9 cellular contexts compared by ENCODE assay signal in the genomic region with DNA sequence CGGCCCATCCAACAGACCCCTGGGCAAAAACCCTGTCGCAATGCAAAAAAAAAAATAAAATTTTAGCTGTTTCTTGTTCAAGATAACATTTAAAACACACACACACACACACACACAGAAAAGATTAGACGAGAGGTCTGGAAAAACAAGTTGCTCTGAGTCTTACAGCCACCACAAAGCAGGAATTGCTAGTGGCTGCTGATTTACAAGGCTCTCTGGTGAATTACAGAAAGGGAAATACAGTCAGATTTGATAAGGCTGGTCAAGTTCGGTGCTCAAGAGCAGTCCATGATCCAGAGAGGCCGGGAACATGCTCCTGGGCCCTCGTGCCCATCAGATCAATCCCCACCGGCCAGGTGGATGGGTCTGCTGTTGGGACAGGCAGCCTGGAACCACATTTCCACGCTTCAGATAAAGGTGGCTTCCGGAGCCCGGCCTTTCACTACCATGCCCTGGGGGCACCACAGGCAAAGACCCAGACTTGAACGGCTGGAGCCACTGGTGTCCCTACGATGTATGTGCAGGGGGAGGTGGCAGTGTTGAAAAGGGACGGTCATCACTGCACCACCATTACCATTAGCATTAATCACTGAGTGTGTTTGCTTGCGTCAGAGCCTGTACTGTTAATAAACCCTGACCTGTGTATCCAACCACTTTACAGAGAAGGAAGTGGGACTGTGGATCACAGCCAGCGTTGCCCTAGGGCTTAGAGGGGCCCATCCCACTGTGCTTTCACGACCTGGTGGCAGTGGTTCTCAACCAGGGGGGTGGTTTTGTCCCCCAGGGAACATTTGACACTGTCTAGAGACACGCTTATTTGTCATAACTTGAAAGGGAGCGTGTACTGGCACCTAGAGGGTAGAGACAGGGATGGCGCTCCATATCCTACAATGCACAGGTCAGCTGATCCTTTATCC.
DNase-seq lines count a peak whose midpoint lies in the region; FAIRE-seq and TF ChIP-seq lines count a peak whose summit lies in the region.
"Had no signal": no experiment of that assay in that cellular context is flagged by ENCODE, and none has a peak within 500 bp of the region (broad histone marks: within the 10 kb centered on the region; RNA-seq: fewer than 3 reads in every experiment).

No MANE protein-coding gene starts in this region.

- H3K27ac ChIP-seq in SU-DHL-6 (ENCODE audit: low read depth, low read length) (peak overlapping the region; percentile 44), mesendoderm (ENCODE audit: low read depth, low read length) (no peak overlapping the region)

- H3K79me2 ChIP-seq in SU-DHL-6 (ENCODE audit: insufficient read depth, low read length) (peaks cover 17% of the 10 kb centered on the region), mesendoderm (ENCODE audit: control insufficient read depth, insufficient read depth, low read length) (peaks cover 2% of the 10 kb centered on the region)

- H3K4me2 ChIP-seq in SU-DHL-6 (ENCODE audit: low read depth, low read length, poor library complexity, severe bottlenecking) (no peak overlapping the region), mesendoderm (ENCODE audit: low read length) (no peak overlapping the region)

- H2BK5ac ChIP-seq in mesendoderm (ENCODE audit: low read length) = no peak overlapping the region

- no peak overlapping the region for H2AFZ ChIP-seq in SU-DHL-6 (ENCODE audit: low read depth, low read length, severe bottlenecking)

- DNase-seq in AML-193 (lab: John Stamatoyannopoulos, UW) (peak; percentile 45 to 56), GM10266 (ENCODE audit: extremely low spot score) (no peak), mesendoderm (no peak), HTR-8/SVneo (ENCODE audit: insufficient read length, low spot score) (no peak)
- no peak for DNase-seq in stimulated activated naive CD4-positive, alpha-beta T cell (lab: John Stamatoyannopoulos, UW)
- no peak for DNase-seq in stimulated activated CD4-positive, alpha-beta T cell treated with anti-CD3 and anti-CD28 coated beads, Interleukin-2, amount 100 ng/mL, for 48 hours
- no peak for DNase-seq in stimulated activated CD8-positive, alpha-beta memory T cell treated with anti-CD3 and anti-CD28 coated beads, Interleukin-4, amount 100 ng/mL, for 48 hours
- DNase-seq: endodermal cell had no signal

- H3K27me3 ChIP-seq in SU-DHL-6 (ENCODE audit: low read length) (no peaks in the 10 kb centered on the region), mesendoderm (ENCODE audit: insufficient read depth, low read length, poor library complexity) (no peaks in the 10 kb centered on the region)

- H3K23ac ChIP-seq in mesendoderm (ENCODE audit: low read length) = no peak overlapping the region

- H3K18ac ChIP-seq in mesendoderm (ENCODE audit: low read length) = no peak overlapping the region

- H2BK120ac ChIP-seq in mesendoderm (ENCODE audit: low read depth, low read length) = no peak overlapping the region

- no peaks in the 10 kb centered on the region for H4K20me1 ChIP-seq in SU-DHL-6 (ENCODE audit: low read depth, low read length)

- no peak overlapping the region for H3K4me3 ChIP-seq in SU-DHL-6 (ENCODE audit: insufficient read depth, low read length, poor library complexity, severe bottlenecking)
- no peak overlapping the region for H3K4me3 ChIP-seq in mesendoderm (ENCODE audit: low read length)

- no peak overlapping the region for H2AK5ac ChIP-seq in mesendoderm (ENCODE audit: low read length)

- peaks cover 2% of the 10 kb centered on the region for H3K4me1 ChIP-seq in mesendoderm (ENCODE audit: control insufficient read depth, low read depth, low read length)

- no peak overlapping the region for H4K5ac ChIP-seq in mesendoderm (ENCODE audit: low read length)

- H3K9ac ChIP-seq in SU-DHL-6 (ENCODE audit: low read length) (no peak overlapping the region; the same call in 1 of the 2 replicates), mesendoderm (ENCODE audit: low read length) (no peak overlapping the region)

- H3K79me1 ChIP-seq in mesendoderm (ENCODE audit: low read length) = peaks cover 6% of the 10 kb centered on the region

- no peak overlapping the region for H2BK15ac ChIP-seq in mesendoderm (replicated peaks; ENCODE audit: low read depth)

- no peaks in the 10 kb centered on the region for H3K9me2 ChIP-seq in SU-DHL-6 (replicated peaks; ENCODE audit: insufficient read depth, low read length)

- H3K9me3 ChIP-seq in SU-DHL-6 (ENCODE audit: insufficient read depth, low read length) = no peaks in the 10 kb centered on the region

- H3F3A ChIP-seq in SU-DHL-6 (ENCODE audit: insufficient read depth) = peaks cover 13% of the 10 kb centered on the region; the same call in 1 of the 2 replicates

- WGBS in mesendoderm (ENCODE audit: extremely low coverage, insufficient coverage, low lambda C conversion rate) = no CpG with 5 or more reads among the region's 19 CpGs

- TF ChIP-seq CTCF in GM10266 (IDR thresholded peaks at IDR 0.05; ENCODE audit: control insufficient read depth, insufficient read depth, low read depth, missing control alignments) = peak; percentile 9
- no peak for TF ChIP-seq CTCF in SU-DHL-6 (IDR thresholded peaks at IDR 0.05; ENCODE audit: insufficient read depth, low read length, poor library complexity, severe bottlenecking)

- no peak for FAIRE-seq in HTR-8/SVneo (lab: Jason Lieb, UNC)

- H3K56ac ChIP-seq in mesendoderm (ENCODE audit: low read length) = peak overlapping the region; percentile 1

- no peak overlapping the region for H3K4ac ChIP-seq in mesendoderm (ENCODE audit: low read depth, low read length)

- H3K36me3 ChIP-seq in SU-DHL-6 (ENCODE audit: low read length) = no peaks in the 10 kb centered on the region
- H3K36me3 ChIP-seq in mesendoderm (ENCODE audit: control insufficient read depth, insufficient read depth, low read length) = no peaks in the 10 kb centered on the region

- H4K8ac ChIP-seq in mesendoderm (ENCODE audit: low read depth, low read length) = no peak overlapping the region

Comparison
In these comparisons a context has a peak if more than half of its experiments do, and no peak if none do; other contexts are left out.
1. DNase-seq: peak in AML-193 (2 of 2); none in GM10266 (single experiment), mesendoderm (single experiment), stimulated activated naive CD4-positive, alpha-beta T cell (0 of 6), stimulated activated CD4-positive, alpha-beta T cell treated with anti-CD3 and anti-CD28 coated beads, Interleukin-2, amount 100 ng/mL, for 48 hours (0 of 2), stimulated activated CD8-positive, alpha-beta memory T cell treated with anti-CD3 and anti-CD28 coated beads, Interleukin-4, amount 100 ng/mL, for 48 hours (single experiment) and HTR-8/SVneo (single experiment).